Comparison of ENCODE assay signal across 12 cellular contexts in the genomic region with DNA sequence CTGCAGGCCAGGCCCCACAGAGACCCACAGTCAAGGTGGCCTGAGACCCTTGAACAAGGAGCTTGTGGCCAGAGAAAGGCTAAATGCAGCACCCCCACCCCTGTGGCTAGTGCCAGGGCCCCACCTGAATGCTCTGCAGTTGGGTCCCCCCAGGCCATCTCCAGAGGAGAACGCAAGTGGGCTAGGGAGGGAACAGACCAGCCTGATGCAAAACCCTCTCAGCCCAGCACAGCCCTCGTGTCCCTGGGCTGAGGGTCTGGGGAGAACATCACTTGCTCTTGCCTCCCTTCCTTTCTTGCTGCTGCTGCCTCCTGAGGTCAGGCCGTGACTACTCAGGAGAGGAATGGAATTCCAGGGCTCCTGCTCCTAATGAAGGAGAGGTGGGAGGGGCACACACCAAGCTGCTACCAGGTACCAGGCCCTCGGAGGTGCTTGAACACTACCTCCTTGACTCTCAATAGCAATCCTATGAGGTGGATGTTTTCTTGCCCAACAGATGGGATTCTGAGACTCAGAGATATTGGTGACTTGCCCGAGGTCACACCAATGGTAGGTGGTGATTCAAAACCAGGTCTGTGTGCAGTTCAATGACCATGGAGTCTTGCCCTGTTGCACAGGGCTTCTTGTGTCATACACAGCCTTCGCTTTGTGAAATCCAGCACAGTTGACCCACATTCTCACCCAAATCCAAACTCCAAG. TPM values are rescaled to one million over a fixed set of nuclear protein-coding genes. Genes with fewer than 3 reads are reported as not detected.
A peak's percentile ranks its signal among the peaks of the same experiment; 100 is the strongest.
DNase-seq lines count a peak whose midpoint lies in the region; FAIRE-seq and TF ChIP-seq lines count a peak whose summit lies in the region.
"Had no signal": no experiment of that assay in that cellular context is flagged by ENCODE, and none has a peak within 500 bp of the region (broad histone marks: within the 10 kb centered on the region; RNA-seq: fewer than 3 reads in every experiment).

No MANE protein-coding gene starts in this region.

- H3K27ac ChIP-seq in C4-2B (peak overlapping the region; percentile 83), kidney (ENCODE audit: low read depth in 2 of 2, low read length in 2 of 2) (peak overlapping the region; percentile 92 to 96)

- H3K4me3 ChIP-seq in kidney (ENCODE audit: low read length in 2 of 2), result no peak overlapping the region
- H3K4me3 ChIP-seq: mucosa of descending colon had no signal

- H3K4me1 ChIP-seq in kidney (ENCODE audit: control insufficient read depth in 1 of 2, insufficient read depth in 1 of 2, low read depth in 1 of 2, low read length in 2 of 2), result peaks cover 65 to 68% of the 10 kb centered on the region in 2 donors

- DNase-seq in amniotic epithelial cell (ENCODE audit: low read depth) (peak; percentile 54), kidney (no peak), renal cortical epithelial cell (ENCODE audit: low read depth) (peak; percentile 80), NCI-H1694 (lab: John Stamatoyannopoulos, UW) (no peak), activated gamma-delta T cell (lab: John Stamatoyannopoulos, UW) (no peak), hippocampal formation (lab: John Stamatoyannopoulos, UW) (no peak)
- DNase-seq in activated CD4-positive, CD25-positive, alpha-beta regulatory T cell (lab: John Stamatoyannopoulos, UW), result no peak
- DNase-seq: activated B cell treated with CpG ODN at 0.5 μM for 24 hours, BE2C, NCI-H187 had no signal

- peak overlapping the region in 1 of 2 donors; percentile 78 for H3K9ac ChIP-seq in kidney (ENCODE audit: low read length in 2 of 2)

- no peaks in the 10 kb centered on the region for H3K9me3 ChIP-seq in kidney (ENCODE audit: control insufficient read depth in 1 of 2, low read length in 2 of 2)
- H3K9me3 ChIP-seq: BE2C, mucosa of descending colon had no signal

- intact Hi-C loops in kidney (cut with DNase I), result no loop called here

- no peak for FAIRE-seq in kidney (lab: Jason Lieb, UNC)

- H3K36me3 ChIP-seq in kidney (ENCODE audit: control insufficient read depth in 1 of 2, insufficient read depth in 2 of 2, low read length in 2 of 2), result no peaks in the 10 kb centered on the region
- H3K36me3 ChIP-seq: BE2C had no signal

- no peak for TF ChIP-seq CTCF in C4-2B (conservative IDR thresholded peaks at IDR 0.05)
- no peak for TF ChIP-seq CTCF in kidney (IDR thresholded peaks at IDR 0.05; ENCODE audit: borderline replicate concordance, extremely low read depth, insufficient read depth)

RNA-seq across cellular contexts. Expression of a gene that starts 45.5 kb away (rescaled TPM):
- 127 TPM for total RNA-seq in kidney
- 174 TPM for polyA plus RNA-seq in kidney (ENCODE audit: insufficient read depth, low read depth, low replicate concordance)
- 160 and 568 TPM in 2 replicates for total RNA-seq in renal cortical epithelial cell

Comparison
In these comparisons a context has a peak if more than half of its experiments do, and no peak if none do; other contexts are left out.
1. DNase-seq: peak in amniotic epithelial cell (single experiment) and renal cortical epithelial cell (single experiment); none in kidney (single experiment), NCI-H1694 (single experiment), activated gamma-delta T cell (single experiment), activated CD4-positive, CD25-positive, alpha-beta regulatory T cell (0 of 4) and hippocampal formation (0 of 2).